26 cellular contexts compared by ENCODE assay signal in the genomic region with DNA sequence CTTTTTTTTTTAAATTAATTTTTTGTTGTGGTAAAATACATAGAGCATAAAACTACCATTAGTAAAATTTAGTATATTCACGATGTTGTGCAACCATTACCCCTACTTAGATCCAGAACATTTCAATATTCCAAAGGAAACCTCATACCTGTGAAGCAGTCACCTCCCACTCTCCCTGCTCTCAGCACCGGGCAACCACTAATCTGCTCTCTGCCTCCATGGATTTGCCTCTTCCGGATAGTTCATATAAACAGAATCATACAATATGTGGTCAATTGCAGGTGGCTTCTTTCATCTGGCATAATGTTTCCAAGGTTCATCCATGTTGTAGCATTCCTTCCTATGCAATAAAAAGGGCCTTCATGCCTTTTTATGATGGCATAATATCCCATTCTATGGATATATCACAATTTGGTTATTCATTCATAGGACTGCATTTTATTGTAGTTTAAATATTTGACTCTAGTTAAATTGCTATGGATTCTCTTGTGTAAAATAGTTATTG. TPM values are rescaled to one million over a fixed set of nuclear protein-coding genes. Genes with fewer than 3 reads are reported as not detected.
DNase-seq lines count a peak whose midpoint lies in the region; ATAC-seq, FAIRE-seq and TF ChIP-seq lines count a peak whose summit lies in the region.
"Had no signal": no experiment of that assay in that cellular context is flagged by ENCODE, and none has a peak within 500 bp of the region (broad histone marks: within the 10 kb centered on the region; RNA-seq: fewer than 3 reads in every experiment).

No MANE protein-coding gene starts in this region.

- intact Hi-C loops in colonic mucosa (cut with DNase I) (no loop called here), left colon (cut with DNase I, micrococcal nuclease) (no loop called here)

- no peaks in the 10 kb centered on the region for H3K79me2 ChIP-seq in trophoblast cell (ENCODE audit: control insufficient read depth, insufficient read depth, low read length, poor library complexity)

- H3K4me2 ChIP-seq in A549 (no peak overlapping the region), trophoblast cell (ENCODE audit: low read length) (no peak overlapping the region)

- H2BK120ac ChIP-seq in trophoblast cell (ENCODE audit: insufficient read depth, low read length, poor library complexity), result no peak overlapping the region

- no peak overlapping the region for H4K8ac ChIP-seq in trophoblast cell (ENCODE audit: low read depth, low read length)

- no peak for TF ChIP-seq RAD21 in A549 (conservative IDR thresholded peaks at IDR 0.05 in 1 of 2, IDR thresholded peaks at IDR 0.05 in 1 of 2)

- H3K23ac ChIP-seq in trophoblast cell (ENCODE audit: low read length), result no peak overlapping the region

- ATAC-seq in A549 (no peak), left colon (peak; percentile 59), GM18517 (IDR thresholded peaks at IDR 0.05; ENCODE audit: unreplicated experiment) (no peak)
- ATAC-seq: Panc1 had no signal

- H3K18ac ChIP-seq in trophoblast cell (ENCODE audit: low read length), result no peak overlapping the region

- H3K9ac ChIP-seq in colonic mucosa (ENCODE audit: low read depth in 2 of 2, low read length in 2 of 2) (peak overlapping the region in 1 of 2 donors; percentile 62), trophoblast cell (ENCODE audit: low read length) (no peak overlapping the region)

- WGBS in A549 (ENCODE audit: missing lambda C conversion rate), result 79% methylated on average over 3 of the region's 3 CpGs
- WGBS in small intestine, 3 donors, result 17 to 63% (median 36%) methylated on average over 3 of the region's 3 CpGs
- no CpG with 5 or more reads among the region's 3 CpGs for WGBS in trophoblast cell (ENCODE audit: extremely low coverage, insufficient coverage, insufficient read length)

- no peak for TF ChIP-seq POLR2A in A549 (IDR thresholded peaks at IDR 0.05; ENCODE audit: low read length)

- DNase-seq in A549 (ENCODE audit: low read depth in 1 of 2, low spot score in 1 of 2) (no peak), colonic mucosa (peak; percentile 67), left colon (no peak), small intestine (peak; percentile 11), OCI-M1 (lab: John Stamatoyannopoulos, UW) (no peak), trophoblast cell (no peak)
- DNase-seq: ACHN; BE2C; CD8-positive, alpha-beta memory T cell; DMS 273 treated with DMSO at 0.1 percent for 48 hours; DMS79 treated with DMSO at 0.1 percent for 48 hours; NCI-H1092; NCI-H1417 treated with DMSO at 0.1 percent for 48 hours; NCI-H1694 treated with DMSO at 0.1 percent for 48 hours; NCI-H2081; NCI-H2171; NCI-H226; NCI-H510A; NCI-H69; SHP77 treated with DMSO at 0.1 percent for 48 hours had no signal

- no peak overlapping the region for H4K91ac ChIP-seq in trophoblast cell (ENCODE audit: low read depth, low read length)

- H3K27me3 ChIP-seq in colonic mucosa, result no peaks in the 10 kb centered on the region
- no peaks in the 10 kb centered on the region for H3K27me3 ChIP-seq in small intestine (ENCODE audit: control insufficient read depth in 2 of 2, insufficient read depth in 2 of 2, low read length in 2 of 2)
- no peaks in the 10 kb centered on the region for H3K27me3 ChIP-seq in trophoblast cell (ENCODE audit: insufficient read depth, low read length)

- H3K14ac ChIP-seq in trophoblast cell (ENCODE audit: low read length), result no peak overlapping the region

- CTCF ChIA-PET in A549 (lab: Yijun Ruan, JAX), result interaction anchor here (0.6 to 1.3 kb wide), 4 partner anchors 11 to 109 kb away, joined by 3 to 4 read pairs (median 4); no protein-coding TSS in a partner anchor

- H2AK5ac ChIP-seq in trophoblast cell (ENCODE audit: low read length), result no peak overlapping the region

- POLR2A ChIA-PET in A549 (lab: Yijun Ruan, JAX), result no interaction called here

- TF ChIP-seq CTCF in A549 (IDR thresholded peaks at IDR 0.05) (no peak), colonic mucosa (IDR thresholded peaks at IDR 0.05) (no peak)

- no peaks in the 10 kb centered on the region for H3K36me3 ChIP-seq in colonic mucosa
- H3K36me3 ChIP-seq in small intestine (ENCODE audit: control insufficient read depth in 2 of 2, insufficient read depth in 2 of 2, low read length in 2 of 2), result no peaks in the 10 kb centered on the region
- no peaks in the 10 kb centered on the region for H3K36me3 ChIP-seq in trophoblast cell (ENCODE audit: control insufficient read depth in 1 of 2, insufficient read depth in 2 of 2, low read length in 2 of 2)
- H3K36me3 ChIP-seq: BE2C had no signal

- H2BK5ac ChIP-seq in trophoblast cell (ENCODE audit: low read depth, low read length, poor library complexity), result no peak overlapping the region

- H3K79me1 ChIP-seq in trophoblast cell (ENCODE audit: low read length), result no peaks in the 10 kb centered on the region

- H2BK12ac ChIP-seq in trophoblast cell (ENCODE audit: low read length), result no peak overlapping the region

- no peak for TF ChIP-seq EP300 in A549 (IDR thresholded peaks at IDR 0.05)

- no peak overlapping the region for H3K4ac ChIP-seq in trophoblast cell (ENCODE audit: low read depth, low read length)

- H4K12ac ChIP-seq in trophoblast cell (ENCODE audit: low read depth, low read length), result no peak overlapping the region

- H3K27ac ChIP-seq in A549 (no peak overlapping the region), colonic mucosa (peak overlapping the region; percentile 91), small intestine (ENCODE audit: low read depth in 1 of 2, low read length in 1 of 2) (no peak overlapping the region), trophoblast cell (ENCODE audit: low read depth, low read length) (no peak overlapping the region)
- H3K27ac ChIP-seq: 22Rv1 had no signal

- no peak overlapping the region for H2AFZ ChIP-seq in trophoblast cell (ENCODE audit: insufficient read depth, low read length, poor library complexity)

- H3K4me3 ChIP-seq in A549 (no peak overlapping the region), colonic mucosa (no peak overlapping the region), small intestine (ENCODE audit: low read depth in 1 of 2, low read length in 2 of 2) (no peak overlapping the region), trophoblast cell (ENCODE audit: low read depth, low read length) (no peak overlapping the region)

- H3K9me3 ChIP-seq in A549 (no peaks in the 10 kb centered on the region), colonic mucosa (no peaks in the 10 kb centered on the region), small intestine (ENCODE audit: control insufficient read depth, low read depth) (no peaks in the 10 kb centered on the region), trophoblast cell (ENCODE audit: insufficient read depth, low read depth, low read length) (no peaks in the 10 kb centered on the region)
- H3K9me3 ChIP-seq: BE2C had no signal

- FAIRE-seq in A549 (lab: Jason Lieb, UNC) (peak; percentile 70), small intestine (lab: Jason Lieb, UNC) (no peak)
- FAIRE-seq: GM12892, H54 had no signal

- peaks cover 34% of the 10 kb centered on the region for H3K4me1 ChIP-seq in A549
- peaks cover 5% of the 10 kb centered on the region for H3K4me1 ChIP-seq in colonic mucosa
- no peaks in the 10 kb centered on the region for H3K4me1 ChIP-seq in small intestine (ENCODE audit: control insufficient read depth in 2 of 2, insufficient read depth in 1 of 2, low read depth in 1 of 2, low read length in 1 of 2)
- peaks cover 3 to 4% of the 10 kb centered on the region in 2 experiments for H3K4me1 ChIP-seq in trophoblast cell (ENCODE audit: control insufficient read depth in 1 of 2, insufficient read depth in 2 of 2, low read length in 2 of 2)

TF ChIP-seq in A549, 52 proteins besides CTCF, POLR2A, EP300 and RAD21:
- TF ChIP-seq FOXS1 (CRISPR knock-in tag; IDR thresholded peaks at IDR 0.05), result no peak
- TF ChIP-seq HDAC2 (IDR thresholded peaks at IDR 0.05), result no peak
- TF ChIP-seq, protein P1, sequence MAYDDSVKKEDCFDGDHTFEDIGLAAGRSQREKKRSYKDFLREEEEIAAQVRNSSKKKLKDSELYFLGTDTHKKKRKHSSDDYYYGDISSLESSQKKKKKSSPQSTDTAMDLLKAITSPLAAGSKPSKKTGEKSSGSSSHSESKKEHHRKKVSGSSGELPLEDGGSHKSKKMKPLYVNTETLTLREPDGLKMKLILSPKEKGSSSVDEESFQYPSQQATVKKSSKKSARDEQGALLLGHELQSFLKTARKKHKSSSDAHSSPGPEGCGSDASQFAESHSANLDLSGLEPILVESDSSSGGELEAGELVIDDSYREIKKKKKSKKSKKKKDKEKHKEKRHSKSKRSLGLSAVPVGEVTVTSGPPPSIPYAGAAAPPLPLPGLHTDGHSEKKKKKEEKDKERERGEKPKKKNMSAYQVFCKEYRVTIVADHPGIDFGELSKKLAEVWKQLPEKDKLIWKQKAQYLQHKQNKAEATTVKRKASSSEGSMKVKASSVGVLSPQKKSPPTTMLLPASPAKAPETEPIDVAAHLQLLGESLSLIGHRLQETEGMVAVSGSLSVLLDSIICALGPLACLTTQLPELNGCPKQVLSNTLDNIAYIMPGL (CRISPR knock-in tag; IDR thresholded peaks at IDR 0.05; ENCODE audit: borderline replicate concordance), result no peak
- TF ChIP-seq JUNB (IDR thresholded peaks at IDR 0.05), result no peak
- TF ChIP-seq, protein P2, sequence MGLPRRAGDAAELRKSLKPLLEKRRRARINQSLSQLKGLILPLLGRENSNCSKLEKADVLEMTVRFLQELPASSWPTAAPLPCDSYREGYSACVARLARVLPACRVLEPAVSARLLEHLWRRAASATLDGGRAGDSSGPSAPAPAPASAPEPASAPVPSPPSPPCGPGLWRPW (IDR thresholded peaks at IDR 0.05), result no peak
- TF ChIP-seq ZNF302 (CRISPR knock-in tag; IDR thresholded peaks at IDR 0.05), result no peak
- TF ChIP-seq, protein P3, sequence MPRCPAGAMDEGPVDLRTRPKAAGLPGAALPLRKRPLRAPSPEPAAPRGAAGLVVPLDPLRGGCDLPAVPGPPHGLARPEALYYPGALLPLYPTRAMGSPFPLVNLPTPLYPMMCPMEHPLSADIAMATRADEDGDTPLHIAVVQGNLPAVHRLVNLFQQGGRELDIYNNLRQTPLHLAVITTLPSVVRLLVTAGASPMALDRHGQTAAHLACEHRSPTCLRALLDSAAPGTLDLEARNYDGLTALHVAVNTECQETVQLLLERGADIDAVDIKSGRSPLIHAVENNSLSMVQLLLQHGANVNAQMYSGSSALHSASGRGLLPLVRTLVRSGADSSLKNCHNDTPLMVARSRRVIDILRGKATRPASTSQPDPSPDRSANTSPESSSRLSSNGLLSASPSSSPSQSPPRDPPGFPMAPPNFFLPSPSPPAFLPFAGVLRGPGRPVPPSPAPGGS (IDR thresholded peaks at IDR 0.05), result no peak

RNA-seq across cellular contexts. Expression of a gene that starts 23.9 kb away (rescaled TPM):
- polyA plus RNA-seq in A549 (2011; rRNA removed) (323 and 389 TPM in 2 replicates), A549 (2017; fragmentation: RNase III; extraction: RNeasy Plus Mini Kit Qiagen cat#74134 plus additional on column Dnase treatment) (122 to 129 TPM (median 126 TPM) in 3 replicates), small intestine (1 to 10 TPM in 1 of 3 donors, under 1 TPM in 1, not detected in 1; 0.27 to 1.8 TPM)
- 126 and 167 TPM in 2 replicates for polyA plus RNA-seq in A549 (2012; cell fraction: cytosol; rRNA removed)
- 155 and 181 TPM in 2 replicates for polyA plus RNA-seq in A549 (2012; cell fraction: nucleus; rRNA removed)
- polyA minus RNA-seq in A549 (2011; rRNA and poly(A)+ RNA removed), result 186 and 245 TPM in 2 replicates
- total RNA-seq in colonic mucosa (100 to 1,000 TPM; 290 to 339 TPM), left colon (100 to 1,000 TPM; 255 to 397 TPM)
- polyA plus RNA-seq in trophoblast cell (2013), result 3.5 and 3.7 TPM in 2 replicates
- total RNA-seq: CD8-positive, alpha-beta memory T cell had no signal
- polyA plus RNA-seq: CD14-positive monocyte had no signal

Comparison
In these comparisons a context has a peak if more than half of its experiments do, and no peak if none do; other contexts are left out.
1. DNase-seq: peak in colonic mucosa (single experiment) and small intestine (single experiment); none in A549 (0 of 2), left colon (0 of 2), OCI-M1 (single experiment) and trophoblast cell (0 of 2).